ENCODE assay signal across 8 cellular contexts in genomic region chr5:55055183-55055582, GRCh38. TPM values are rescaled to one million over a fixed set of nuclear protein-coding genes. Genes with fewer than 3 reads are reported as not detected.
"Had no signal": no experiment of that assay in that cellular context is flagged by ENCODE, and none has a peak within 500 bp of the region (broad histone marks: within the 10 kb centered on the region; RNA-seq: fewer than 3 reads in every experiment).

No MANE protein-coding gene starts in this region.

- FAIRE-seq: G401.6, GM12878, GM12891, GM12892, GM18507, GM19239 had no signal

- H3K4me3 ChIP-seq: GM12878 had no signal

- ATAC-seq: GM12878 had no signal

- DNase-seq: GDM1, GF-D8 had no signal

RNA-seq across cellular contexts. Expression of gene GZMK, which starts 31.1 kb away (rescaled TPM):
- total RNA-seq: GM12878 had no signal

RNA-seq across cellular contexts. Expression of gene GZMA, which starts 47.3 kb away (rescaled TPM):
- total RNA-seq: GM12878 had no signal
